ENCODE assay signal across 18 cellular contexts in the genomic region with DNA sequence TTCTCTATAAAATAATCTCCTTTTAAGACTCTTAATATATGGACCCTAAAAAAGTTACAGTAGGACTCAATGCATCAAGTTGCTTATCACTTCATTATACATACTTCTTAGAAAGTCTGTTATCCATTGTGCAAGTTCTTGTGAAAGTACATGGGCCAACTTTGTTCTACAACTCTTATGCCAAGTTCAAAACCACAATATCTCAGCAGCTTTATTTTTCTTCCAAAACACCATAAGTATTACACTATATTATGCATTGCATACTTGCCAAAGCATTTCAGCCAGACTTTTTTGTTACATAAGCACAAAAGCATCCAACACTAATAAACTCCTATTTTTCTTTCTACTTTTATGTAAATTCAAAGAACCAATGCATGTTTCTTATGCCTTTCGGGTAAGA.
DNase-seq lines count a peak whose midpoint lies in the region; TF ChIP-seq lines count a peak whose summit lies in the region.
"Had no signal": no experiment of that assay in that cellular context is flagged by ENCODE, and none has a peak within 500 bp of the region (broad histone marks: within the 10 kb centered on the region; RNA-seq: fewer than 3 reads in every experiment).

No MANE protein-coding gene starts in this region.

- POLR2A ChIA-PET in AG04450 (lab: Yijun Ruan, JAX): no interaction called here

- no peak overlapping the region for H3K27ac ChIP-seq in AG04450 (ENCODE audit: low read depth, low read length)
- H3K27ac ChIP-seq: heart left ventricle had no signal

- CTCF ChIA-PET in AG04450 (lab: Charles Lee): no interaction called here

- peak; percentile 48 for DNase-seq in AG04450 (ENCODE audit: low read depth, low spot score)
- peak; percentile 67 for DNase-seq in GM04504 (ENCODE audit: low read depth)
- DNase-seq in astrocyte of the cerebellum (ENCODE audit: low read depth): peak; percentile 93
- DNase-seq in fibroblast of the conjunctiva (ENCODE audit: low read depth): peak; percentile 82
- no peak for DNase-seq in H4 (ENCODE audit: low spot score)
- no peak for DNase-seq in SW480 (ENCODE audit: low spot score)
- no peak for DNase-seq in NCI-H128 (lab: John Stamatoyannopoulos, UW; ENCODE audit: unreplicated experiment)
- no peak for DNase-seq in mesothelial cell of epicardium (ENCODE audit: low spot score in 2 of 2, unreplicated experiment in 2 of 2)
- DNase-seq: activated CD4-positive, alpha-beta memory T cell treated with anti-CD3 and anti-CD28 coated beads, Interleukin-2, amount 10 ng/mL, durations not matched to agents 7 days and 5 days; activated effector memory CD4-positive, alpha-beta T cell treated with anti-CD3 and anti-CD28 coated beads, Interleukin-2, amount 50 U/mL, for 16 hours; activated naive CD8-positive, alpha-beta T cell treated with anti-CD3 and anti-CD28 coated beads, Interleukin-2, amount 50 U/mL, for 24 hours; activated T-cell treated with anti-CD3 and anti-CD28 coated beads for 4 hours; heart left ventricle; MM.1S; NCI-H1694 treated with DMSO at 0.1 percent for 48 hours; NCI-H2171 treated with DMSO at 0.1 percent for 48 hours; T-helper 9 cell had no signal

- no peaks in the 10 kb centered on the region for H3K4me1 Mint-ChIP-seq in mesothelial cell of epicardium
- H3K4me1 Mint-ChIP-seq: activated CD4-positive, alpha-beta memory T cell treated with anti-CD3 and anti-CD28 coated beads, Interleukin-2, amount 10 ng/mL, durations not matched to agents 7 days and 5 days; activated naive CD8-positive, alpha-beta T cell treated with anti-CD3 and anti-CD28 coated beads, Interleukin-2, amount 50 U/mL, for 24 hours had no signal

- no peak overlapping the region for H3K27ac Mint-ChIP-seq in mesothelial cell of epicardium
- H3K27ac Mint-ChIP-seq: activated CD4-positive, alpha-beta memory T cell treated with anti-CD3 and anti-CD28 coated beads, Interleukin-2, amount 10 ng/mL, durations not matched to agents 7 days and 5 days; activated naive CD8-positive, alpha-beta T cell treated with anti-CD3 and anti-CD28 coated beads, Interleukin-2, amount 50 U/mL, for 24 hours; natural killer cell treated with Interleukin-12 subunit alpha and Interleukin-12 subunit beta and Interleukin-15 and Interleukin-18, amount 100 ng/mL, for 72 hours had no signal

- no peak overlapping the region for H3K4me3 Mint-ChIP-seq in mesothelial cell of epicardium
- H3K4me3 Mint-ChIP-seq: activated CD4-positive, alpha-beta memory T cell treated with anti-CD3 and anti-CD28 coated beads, Interleukin-2, amount 10 ng/mL, durations not matched to agents 7 days and 5 days; activated naive CD8-positive, alpha-beta T cell treated with anti-CD3 and anti-CD28 coated beads, Interleukin-2, amount 50 U/mL, for 24 hours; natural killer cell treated with Interleukin-12 subunit alpha and Interleukin-12 subunit beta and Interleukin-15 and Interleukin-18, amount 100 ng/mL, for 72 hours had no signal

- H3K4me3 ChIP-seq in AG04450 (ENCODE audit: low read depth, low read length) (no peak overlapping the region), astrocyte of the cerebellum (ENCODE audit: low read depth, low read length) (no peak overlapping the region)
- H3K4me3 ChIP-seq: heart left ventricle had no signal

- H3K27me3 Mint-ChIP-seq in mesothelial cell of epicardium (ENCODE audit: low read depth): no peaks in the 10 kb centered on the region
- H3K27me3 Mint-ChIP-seq: natural killer cell treated with Interleukin-12 subunit alpha and Interleukin-12 subunit beta and Interleukin-15 and Interleukin-18, amount 100 ng/mL, for 72 hours had no signal

- peaks cover 41% of the 10 kb centered on the region for H3K9me3 Mint-ChIP-seq in mesothelial cell of epicardium

- H3K27me3 ChIP-seq in AG04450 (ENCODE audit: control insufficient read depth, insufficient read depth, low read length): no peaks in the 10 kb centered on the region
- H3K27me3 ChIP-seq: heart left ventricle had no signal

- H3K9me3 ChIP-seq in AG04450 (ENCODE audit: control insufficient read depth, insufficient read depth, low read length): peaks cover 7% of the 10 kb centered on the region

- no peak for TF ChIP-seq CTCF in AG04450 (IDR thresholded peaks at IDR 0.05; ENCODE audit: low read depth, low read length)
- no peak for TF ChIP-seq CTCF in astrocyte of the cerebellum (IDR thresholded peaks at IDR 0.05; ENCODE audit: low read depth, low read length, missing control alignments)
- TF ChIP-seq CTCF in mesothelial cell of epicardium (IDR thresholded peaks at IDR 0.05; ENCODE audit: unreplicated experiment): no peak

- in situ Hi-C loops in astrocyte of the cerebellum (cut with HindIII; ENCODE audit: low sequenced_read_pairs): no loop called here

- peaks cover 10% of the 10 kb centered on the region for H3K36me3 Mint-ChIP-seq in mesothelial cell of epicardium

Comparison
In these comparisons a context has a peak if more than half of its experiments do, and no peak if none do; other contexts are left out.
1. DNase-seq: peak in AG04450 (single experiment), GM04504 (single experiment), astrocyte of the cerebellum (single experiment) and fibroblast of the conjunctiva (single experiment); none in H4 (single experiment), SW480 (single experiment), NCI-H128 (single experiment) and mesothelial cell of epicardium (0 of 2).